ENCODE assay signal across 8 cellular contexts in genomic region chrX:123860983-123861382, GRCh38. TPM values are rescaled to one million over a fixed set of nuclear protein-coding genes. Genes with fewer than 3 reads are reported as not detected.
A peak's percentile ranks its signal among the peaks of the same experiment; 100 is the strongest.
DNase-seq lines count a peak whose midpoint lies in the region; ATAC-seq, FAIRE-seq and TF ChIP-seq lines count a peak whose summit lies in the region.

No MANE protein-coding gene starts in this region.

- 0 to 43% methylated on average over 4 of the region's 4 CpGs for WGBS in aorta, 2 donors

- no peaks in the 10 kb centered on the region for H3K9me3 ChIP-seq in DOHH2 (ENCODE audit: control insufficient read depth, insufficient read depth, low read length)
- no peaks in the 10 kb centered on the region for H3K9me3 ChIP-seq in aorta (ENCODE audit: control insufficient read depth, low read length)

- no peak for FAIRE-seq in urothelium cell line (lab: Jason Lieb, UNC)

- no peak for TF ChIP-seq CTCF in DOHH2 (IDR thresholded peaks at IDR 0.05; ENCODE audit: low read depth, low read length, poor library complexity, severe bottlenecking)
- no peak for TF ChIP-seq CTCF in brain microvascular endothelial cell (IDR thresholded peaks at IDR 0.05; ENCODE audit: low read depth, low read length, missing control alignments)

- peaks cover 21% of the 10 kb centered on the region for H3K4me1 ChIP-seq in DOHH2 (ENCODE audit: control insufficient read depth, low read length)
- H3K4me1 ChIP-seq in aorta (ENCODE audit: control insufficient read depth in 1 of 2, insufficient read depth in 2 of 2, low read length in 2 of 2) = no peaks in the 10 kb centered on the region

- H3K9me2 ChIP-seq in DOHH2 (replicated peaks; ENCODE audit: control insufficient read depth, low read length) = no peaks in the 10 kb centered on the region

- H3F3A ChIP-seq in DOHH2 (ENCODE audit: control insufficient read depth, insufficient read depth) = 0 out of 2 replicates have a peak, but pooled peaks cover 2% of the 10 kb centered on the region

- no peaks in the 10 kb centered on the region for H4K20me1 ChIP-seq in DOHH2 (ENCODE audit: control insufficient read depth, insufficient read depth, low read depth, low read length)

- peak overlapping the region; percentile 84 for H3K4me2 ChIP-seq in DOHH2 (ENCODE audit: low read length)

- H3K79me2 ChIP-seq in DOHH2 (ENCODE audit: control insufficient read depth, low read length) = peaks cover 65% of the 10 kb centered on the region

- DNase-seq in NCI-H1105 (lab: John Stamatoyannopoulos, UW) = peak; percentile 1
- peak; percentile 4 for DNase-seq in brain microvascular endothelial cell
- peak; percentile 8 to 41 for DNase-seq in lung microvascular endothelial cell (ENCODE audit: low read depth in 2 of 2)
- DNase-seq in aorta = no peak
- DNase-seq in NCI-H146 (lab: John Stamatoyannopoulos, UW) = no peak
- no peak for DNase-seq in HuH-7.5 (ENCODE audit: low spot score)
- no peak for DNase-seq in urothelium cell line (ENCODE audit: low spot score)

- H3K27me3 ChIP-seq in DOHH2 (ENCODE audit: control insufficient read depth, low read length) = no peaks in the 10 kb centered on the region
- H3K27me3 ChIP-seq in brain microvascular endothelial cell (replicated peaks) = no peaks in the 10 kb centered on the region
- H3K27me3 ChIP-seq in aorta (ENCODE audit: control insufficient read depth in 1 of 2, insufficient read depth in 2 of 2, low read length in 1 of 2) = no peaks in the 10 kb centered on the region

- H3K36me3 ChIP-seq in DOHH2 (ENCODE audit: control insufficient read depth, low read length) (peaks cover 6% of the 10 kb centered on the region; the same call in 1 of the 2 replicates), brain microvascular endothelial cell (replicated peaks) (no peaks in the 10 kb centered on the region), aorta (ENCODE audit: control insufficient read depth in 1 of 2, insufficient read depth in 2 of 2, low read length in 1 of 2) (no peaks in the 10 kb centered on the region)

- ATAC-seq in aorta (ENCODE audit: low FRiP score) = no peak

- intact Hi-C loops in aorta (cut with DNase I) = no loop called here

- in situ Hi-C loops in brain microvascular endothelial cell (cut with HindIII; ENCODE audit: low pct_ligation_motif_present, low sequenced_read_pairs) = no loop called here

- peak overlapping the region; percentile 81 for H3K4me3 ChIP-seq in DOHH2 (ENCODE audit: low read length)
- peak overlapping the region; percentile 69 for H3K4me3 ChIP-seq in brain microvascular endothelial cell (ENCODE audit: low read depth, low read length)
- H3K4me3 ChIP-seq in aorta (ENCODE audit: low read length in 2 of 2) = peak overlapping the region; percentile 26 to 34

- peak overlapping the region; percentile 84 for H3K27ac ChIP-seq in DOHH2 (ENCODE audit: low read depth, low read length)
- peak overlapping the region; percentile 97 for H3K27ac ChIP-seq in brain microvascular endothelial cell
- no peak overlapping the region for H3K27ac ChIP-seq in aorta (ENCODE audit: low read depth in 1 of 2, low read length in 2 of 2)

RNA-seq across cellular contexts. Expression of gene XIAP, which starts 1.1 kb away (rescaled TPM):
- total RNA-seq in lung microvascular endothelial cell = 28.1 and 49.2 TPM in 2 replicates
- total RNA-seq in aorta = 10 to 100 TPM; 50.4 to 50.7 TPM
- polyA plus RNA-seq in aorta = 1 to 10 TPM; 4.9 to 7.5 TPM

Comparison
In these comparisons a context has a peak if more than half of its experiments do, and no peak if none do; other contexts are left out.
1. H3K27ac ChIP-seq: peak in DOHH2 (single experiment) and brain microvascular endothelial cell (single experiment); none in aorta (0 of 2).
2. H3K4me3 ChIP-seq: peak in every context shown above with its lines; median percentile 81 in DOHH2; 69 in brain microvascular endothelial cell; 30 in aorta.
3. DNase-seq: peak in NCI-H1105 (single experiment), brain microvascular endothelial cell (single experiment) and lung microvascular endothelial cell (2 of 2); none in aorta (0 of 2), NCI-H146 (single experiment), HuH-7.5 (single experiment) and urothelium cell line (single experiment).